Comparison of ENCODE assay signal across 9 cellular contexts in genomic region chr12:45299132-45299692, GRCh38.
DNase-seq lines count a peak whose midpoint lies in the region; ATAC-seq and TF ChIP-seq lines count a peak whose summit lies in the region.
"Had no signal": no experiment of that assay in that cellular context is flagged by ENCODE, and none has a peak within 500 bp of the region (broad histone marks: within the 10 kb centered on the region; RNA-seq: fewer than 3 reads in every experiment).

No MANE protein-coding gene starts in this region.

- TF ChIP-seq POLR2A in Peyer's patch (IDR thresholded peaks at IDR 0.05), result no peak

- intact Hi-C loops in left cardiac atrium (cut with DNase I) (no loop called here), tibial artery (cut with DNase I; ENCODE audit: low total_unique reads) (no loop called here), dorsolateral prefrontal cortex (cut with DNase I) (no loop called here)

- H3K27ac Mint-ChIP-seq in WTC11 (peak overlapping the region; percentile 53), endothelial cell (ENCODE audit: unreplicated experiment) (no peak overlapping the region)
- H3K27ac Mint-ChIP-seq: activated naive CD8-positive, alpha-beta T cell treated with anti-CD3 and anti-CD28 coated beads for 36 hours had no signal

- H3K36me3 Mint-ChIP-seq in WTC11 (peaks cover 4% of the 10 kb centered on the region), endothelial cell (ENCODE audit: low read depth, unreplicated experiment) (peaks cover 4% of the 10 kb centered on the region)

- H3K4me1 Mint-ChIP-seq in WTC11 (peaks cover 11% of the 10 kb centered on the region), endothelial cell (ENCODE audit: unreplicated experiment) (no peaks in the 10 kb centered on the region)
- H3K4me1 Mint-ChIP-seq: activated naive CD8-positive, alpha-beta T cell treated with anti-CD3 and anti-CD28 coated beads for 36 hours had no signal

- TF ChIP-seq CTCF in WTC11 (IDR thresholded peaks at IDR 0.05) (no peak), tibial artery (IDR thresholded peaks at IDR 0.05) (no peak), endothelial cell (IDR thresholded peaks at IDR 0.05; ENCODE audit: unreplicated experiment) (no peak), dorsolateral prefrontal cortex (IDR thresholded peaks at IDR 0.05 in 54 of 56, conservative IDR thresholded peaks at IDR 0.05 in 2 of 56; ENCODE audit: low read depth in 1 of 56, partially characterized antibody in 56 of 56) (no peak), Peyer's patch (IDR thresholded peaks at IDR 0.05) (no peak)

- peaks cover 0 to 86% (median 40%) of the 10 kb centered on the region in 4 donors for H3K4me1 ChIP-seq in tibial artery
- H3K4me1 ChIP-seq in Peyer's patch, result peaks cover 0 to 8% (median 0%) of the 10 kb centered on the region in 4 donors

- H3K27me3 Mint-ChIP-seq in WTC11 (ENCODE audit: low read depth) (no peaks in the 10 kb centered on the region), endothelial cell (ENCODE audit: unreplicated experiment) (no peaks in the 10 kb centered on the region)
- H3K27me3 Mint-ChIP-seq: activated naive CD8-positive, alpha-beta T cell treated with anti-CD3 and anti-CD28 coated beads for 36 hours had no signal

- H3K36me3 ChIP-seq in tibial artery (no peaks in the 10 kb centered on the region), Peyer's patch (no peaks in the 10 kb centered on the region)

- no peaks in the 10 kb centered on the region for H3K9me3 Mint-ChIP-seq in WTC11
- no peaks in the 10 kb centered on the region for H3K9me3 Mint-ChIP-seq in endothelial cell (ENCODE audit: unreplicated experiment)
- H3K9me3 Mint-ChIP-seq: activated naive CD8-positive, alpha-beta T cell treated with anti-CD3 and anti-CD28 coated beads for 36 hours had no signal

- DNase-seq in NCI-H2196 (lab: John Stamatoyannopoulos, UW; ENCODE audit: unreplicated experiment), result peak; percentile 34
- no peak for DNase-seq in NCI-H2196 treated with DMSO at 0.1 percent for 48 hours (lab: John Stamatoyannopoulos, UW; ENCODE audit: unreplicated experiment)
- DNase-seq in WTC11 (ENCODE audit: low spot score), result no peak
- DNase-seq in left cardiac atrium, result no peak
- no peak for DNase-seq in tibial artery
- DNase-seq in endothelial cell (ENCODE audit: low spot score), result no peak
- no peak for DNase-seq in dorsolateral prefrontal cortex
- DNase-seq in Peyer's patch, result no peak
- DNase-seq: activated naive CD8-positive, alpha-beta T cell treated with anti-CD3 and anti-CD28 coated beads for 36 hours had no signal

- no peak overlapping the region for H3K4me3 Mint-ChIP-seq in WTC11
- no peak overlapping the region for H3K4me3 Mint-ChIP-seq in endothelial cell (ENCODE audit: unreplicated experiment)
- H3K4me3 Mint-ChIP-seq: activated naive CD8-positive, alpha-beta T cell treated with anti-CD3 and anti-CD28 coated beads for 36 hours had no signal

- H3K9me3 ChIP-seq in tibial artery (no peaks in the 10 kb centered on the region), Peyer's patch (no peaks in the 10 kb centered on the region)

- CTCF ChIA-PET in WTC11 (lab: Charles Lee), result no interaction called here

- no peak overlapping the region for H3K4me3 ChIP-seq in tibial artery
- no peak overlapping the region for H3K4me3 ChIP-seq in dorsolateral prefrontal cortex
- no peak overlapping the region for H3K4me3 ChIP-seq in Peyer's patch

- H3K27ac ChIP-seq in tibial artery, result peak overlapping the region; percentile 53 to 74
- no peak overlapping the region for H3K27ac ChIP-seq in dorsolateral prefrontal cortex
- H3K27ac ChIP-seq in Peyer's patch, result peak overlapping the region in 2 of 4 donors; percentile 5 to 20

- ATAC-seq in WTC11 (no peak), left cardiac atrium (peak; percentile 51 to 69)

- no peaks in the 10 kb centered on the region for H3K27me3 ChIP-seq in tibial artery
- no peaks in the 10 kb centered on the region for H3K27me3 ChIP-seq in dorsolateral prefrontal cortex
- no peaks in the 10 kb centered on the region for H3K27me3 ChIP-seq in Peyer's patch

- POLR2A ChIA-PET in WTC11 (lab: Charles Lee), result interaction anchor here (0.6 kb wide), 1 partner anchor 198 kb away, joined by 3 read pairs; no protein-coding TSS in a partner anchor

TF ChIP-seq in WTC11, 78 proteins besides CTCF, POLR2A, EP300 and RAD21 (continues in another document):
- TF ChIP-seq ZNF263 (CRISPR knock-in tag; IDR thresholded peaks at IDR 0.05; ENCODE audit: low read depth), result no peak
- no peak for TF ChIP-seq ARID4B (CRISPR knock-in tag; IDR thresholded peaks at IDR 0.05; ENCODE audit: borderline replicate concordance)
- TF ChIP-seq ZNF423 (CRISPR knock-in tag; IDR thresholded peaks at IDR 0.05), result no peak
- TF ChIP-seq AFF4 (CRISPR knock-in tag; IDR thresholded peaks at IDR 0.05; ENCODE audit: borderline replicate concordance), result no peak
- TF ChIP-seq GRHL2 (CRISPR knock-in tag; IDR thresholded peaks at IDR 0.05; ENCODE audit: insufficient replicate concordance, severe bottlenecking), result no peak
- TF ChIP-seq JUN (CRISPR knock-in tag; IDR thresholded peaks at IDR 0.05), result no peak
- TF ChIP-seq ZMAT4 (CRISPR knock-in tag; IDR thresholded peaks at IDR 0.05), result no peak
- no peak for TF ChIP-seq ZBTB43 (CRISPR knock-in tag; IDR thresholded peaks at IDR 0.05)

Comparison
In these comparisons a context has a peak if more than half of its experiments do, and no peak if none do; other contexts are left out.
1. H3K27ac ChIP-seq: peak in tibial artery (2 of 2); none in dorsolateral prefrontal cortex (0 of 59).